In genomic region chr3:184738519-184738890, GRCh38 we compare ENCODE assay signal across 2 cellular contexts.
TF ChIP-seq lines count a peak whose summit lies in the region.

No MANE protein-coding gene starts in this region.

TF ChIP-seq in IMR-90, 13 proteins besides CTCF, POLR2A, EP300 and RAD21:
- TF ChIP-seq ELK1 (IDR thresholded peaks at IDR 0.05; ENCODE audit: borderline replicate concordance, low read depth, low read length) (no peak), BHLHE40 (IDR thresholded peaks at IDR 0.05; ENCODE audit: low read depth, low read length) (no peak), RFX5 (IDR thresholded peaks at IDR 0.05; ENCODE audit: low read depth, low read length) (no peak), RCOR1 (IDR thresholded peaks at IDR 0.05; ENCODE audit: insufficient replicate concordance, low read length) (no peak), USF2 (IDR thresholded peaks at IDR 0.05; ENCODE audit: low read depth, low read length) (no peak), CHD1 (IDR thresholded peaks at IDR 0.05; ENCODE audit: low read depth, low read length) (no peak), MXI1 (IDR thresholded peaks at IDR 0.05; ENCODE audit: borderline replicate concordance, low read depth, low read length) (no peak), CEBPB (IDR thresholded peaks at IDR 0.05; ENCODE audit: low read depth, low read length) (no peak), SMC3 (IDR thresholded peaks at IDR 0.05; ENCODE audit: low read depth, low read length) (no peak), MAZ (IDR thresholded peaks at IDR 0.05; ENCODE audit: borderline replicate concordance, low read depth, low read length) (no peak), NFE2L2 (IDR thresholded peaks at IDR 0.05; ENCODE audit: low read depth, low read length) (no peak), FOS (IDR thresholded peaks at IDR 0.05; ENCODE audit: low read depth, low read length) (no peak), MAFK (IDR thresholded peaks at IDR 0.05; ENCODE audit: low read depth, low read length) (no peak)

TF ChIP-seq in K562, 482 proteins besides CTCF, POLR2A, EP300 and RAD21:
- TF ChIP-seq ZNF395 (CRISPR knock-in tag; IDR thresholded peaks at IDR 0.05) (no peak), RBM25 (IDR thresholded peaks at IDR 0.05; ENCODE audit: low read depth, low read length, severe bottlenecking) (peak; percentile 55), PKNOX1 (IDR thresholded peaks at IDR 0.05) (peak; percentile 53), KDM1A (IDR thresholded peaks at IDR 0.05) (peak in 1 of 2 experiments; percentile 33; a peak in 1 of 4 replicates), NELFE (IDR thresholded peaks at IDR 0.05; ENCODE audit: insufficient read depth, insufficient read length) (no peak)
